1 cellular context compared by ENCODE assay signal in genomic region chr5:170861855-170862766, GRCh38.
TF ChIP-seq lines count a peak whose summit lies in the region.

Gene RANBP17, plus strand, starts transcription at chr5:170862018.

TF ChIP-seq in HepG2, 621 proteins besides CTCF, POLR2A, EP300 and RAD21 (continued from another document):
- TF ChIP-seq PATZ1 (CRISPR knock-in tag; IDR thresholded peaks at IDR 0.05): no peak
